Comparison of ENCODE assay signal across 8 cellular contexts in the genomic region with DNA sequence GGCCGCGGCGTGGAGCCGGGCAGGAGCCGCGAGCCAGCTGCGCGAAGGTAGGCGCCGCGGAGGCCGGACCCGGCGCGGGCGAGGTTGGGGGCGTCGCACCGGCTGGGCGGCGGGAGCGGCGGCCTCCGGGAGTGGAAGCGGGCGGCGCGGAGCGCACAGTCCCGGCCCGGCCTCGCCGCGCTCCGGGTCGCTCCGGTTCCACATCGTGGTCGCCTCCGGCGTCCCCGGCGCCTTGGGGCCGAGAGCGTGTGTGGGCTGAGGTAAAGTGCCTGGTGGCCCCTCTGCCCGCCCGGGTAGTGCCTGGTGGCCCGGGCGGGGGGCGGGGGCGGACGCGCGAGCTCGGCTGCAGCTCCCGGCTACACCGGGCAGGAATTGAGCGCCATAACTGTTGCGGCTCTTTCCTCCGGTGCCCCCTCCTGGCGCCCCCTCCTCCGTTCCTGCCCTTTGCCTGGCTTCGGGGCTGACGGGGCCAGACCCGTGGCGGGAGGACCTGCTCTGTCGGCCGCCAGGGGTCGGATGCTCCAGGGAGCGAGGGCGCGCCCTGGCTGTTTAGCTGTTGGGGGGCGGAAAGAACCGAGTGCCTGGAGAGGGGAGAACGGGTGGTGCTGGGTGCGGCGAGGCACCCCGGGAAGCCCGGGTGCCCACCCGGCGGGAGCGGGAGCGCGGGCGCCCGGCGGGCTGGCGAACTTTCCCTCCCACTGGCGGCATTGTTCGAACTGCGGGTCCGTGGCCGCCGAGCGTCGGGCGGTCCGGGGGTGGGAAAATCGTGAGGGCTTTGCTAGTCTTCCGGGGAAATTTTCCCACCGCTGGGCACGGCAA. TPM values are rescaled to one million over a fixed set of nuclear protein-coding genes. Genes with fewer than 3 reads are reported as not detected.
DNase-seq lines count a peak whose midpoint lies in the region; ATAC-seq, FAIRE-seq and TF ChIP-seq lines count a peak whose summit lies in the region.

No MANE protein-coding gene starts in this region.

- TF ChIP-seq CTCF in astrocyte (IDR thresholded peaks at IDR 0.05; ENCODE audit: insufficient read depth, low read depth, low read length): no peak

- no peaks in the 10 kb centered on the region for H3K36me3 Mint-ChIP-seq in astrocyte (ENCODE audit: low read depth, unreplicated experiment)

- ATAC-seq in HG03066 (IDR thresholded peaks at IDR 0.05; ENCODE audit: low read depth, unreplicated experiment): peak; percentile 64
- ATAC-seq in HG03565 (IDR thresholded peaks at IDR 0.05; ENCODE audit: unreplicated experiment): no peak

- no CpG with 5 or more reads among the region's 102 CpGs for WGBS in iPS DF 6.9 (ENCODE audit: insufficient coverage, insufficient read length)

- no peaks in the 10 kb centered on the region for H3K27me3 ChIP-seq in astrocyte (ENCODE audit: insufficient read depth, low read length)
- H3K27me3 ChIP-seq in iPS DF 6.9 (ENCODE audit: control insufficient read depth, insufficient read depth, low read length): no peaks in the 10 kb centered on the region

- peaks cover 6% of the 10 kb centered on the region for H3K4me1 ChIP-seq in astrocyte (ENCODE audit: insufficient read depth, low read length)
- no peaks in the 10 kb centered on the region; the same call in 1 of the 2 replicates for H3K4me1 ChIP-seq in iPS DF 6.9 (ENCODE audit: control insufficient read depth, insufficient read depth, low read length)

- peaks cover 32% of the 10 kb centered on the region for H3K79me2 ChIP-seq in astrocyte (ENCODE audit: insufficient read depth, low read length)

- H3K36me3 ChIP-seq in astrocyte (ENCODE audit: insufficient read depth, low read length) (no peaks in the 10 kb centered on the region), iPS DF 6.9 (ENCODE audit: control insufficient read depth, insufficient read depth, low read length) (no peaks in the 10 kb centered on the region)

- no peak for FAIRE-seq in astrocyte (lab: Jason Lieb, UNC)

- peak overlapping the region; percentile 76 for H3K9ac ChIP-seq in astrocyte (ENCODE audit: low read length)

- no peaks in the 10 kb centered on the region for H3K27me3 Mint-ChIP-seq in astrocyte (ENCODE audit: low read depth, unreplicated experiment)

- H3K27ac ChIP-seq in astrocyte (ENCODE audit: low read depth, low read length) (no peak overlapping the region), iPS DF 6.9 (ENCODE audit: low read length) (no peak overlapping the region)

- H3K4me2 ChIP-seq in astrocyte (ENCODE audit: low read length): peak overlapping the region; percentile 96

- H4K20me1 ChIP-seq in astrocyte (ENCODE audit: insufficient read depth, low read length): peaks cover 12% of the 10 kb centered on the region

- H3K4me3 ChIP-seq in astrocyte (ENCODE audit: insufficient read depth, low read depth, low read length) (peak overlapping the region; percentile 67), iPS DF 6.9 (ENCODE audit: low read length) (peak overlapping the region; percentile 87; the same call in 1 of the 2 replicates), skeletal muscle cell (ENCODE audit: low read depth, low read length) (peak overlapping the region; percentile 69)

- H3K4me1 Mint-ChIP-seq in astrocyte (ENCODE audit: low read depth, unreplicated experiment): peaks cover 7% of the 10 kb centered on the region

- H3K27ac Mint-ChIP-seq in astrocyte (ENCODE audit: unreplicated experiment): peak overlapping the region; percentile 84

- H3K9me3 ChIP-seq in astrocyte (ENCODE audit: insufficient read depth, low read depth, low read length) (no peaks in the 10 kb centered on the region), iPS DF 6.9 (ENCODE audit: control insufficient read depth, insufficient read depth, low read length) (no peaks in the 10 kb centered on the region)

- DNase-seq in NCI-H146 (lab: John Stamatoyannopoulos, UW) (peak; percentile 55), NCI-H146 treated with DMSO at 0.1 percent for 48 hours (lab: John Stamatoyannopoulos, UW; ENCODE audit: unreplicated experiment) (no peak), RPMI7951 (ENCODE audit: low read depth) (peak; percentile 60), astrocyte (ENCODE audit: low read depth) (no peak), iPS DF 6.9 (ENCODE audit: low read depth, low spot score) (no peak), skeletal muscle cell (ENCODE audit: low read depth) (no peak)

- H3K4me3 Mint-ChIP-seq in astrocyte (ENCODE audit: unreplicated experiment): peak overlapping the region; percentile 97

- no peaks in the 10 kb centered on the region for H3K9me3 Mint-ChIP-seq in astrocyte (ENCODE audit: unreplicated experiment)

- peak overlapping the region; percentile 73 for H2AFZ ChIP-seq in astrocyte (ENCODE audit: low read depth, low read length)

RNA-seq across cellular contexts. Expression of gene JADE3, which starts 0.7 kb away (rescaled TPM):
- total RNA-seq in RPMI7951 (2014; rRNA removed; shearing (Covaris generic)): 5.8 and 6.1 TPM in 2 replicates
- total RNA-seq in astrocyte: 9.5 and 12.4 TPM in 2 replicates

Comparison
In these comparisons a context has a peak if more than half of its experiments do, and no peak if none do; other contexts are left out.
1. DNase-seq: peak in NCI-H146 (single experiment) and RPMI7951 (single experiment); none in NCI-H146 treated with DMSO at 0.1 percent for 48 hours (single experiment), astrocyte (single experiment), iPS DF 6.9 (single experiment) and skeletal muscle cell (single experiment).
2. Peak in every context shown above with its lines, with median percentiles within 50 percentile points of each other: H3K4me3 ChIP-seq.